ENCODE assay signal across 14 cellular contexts in the genomic region with DNA sequence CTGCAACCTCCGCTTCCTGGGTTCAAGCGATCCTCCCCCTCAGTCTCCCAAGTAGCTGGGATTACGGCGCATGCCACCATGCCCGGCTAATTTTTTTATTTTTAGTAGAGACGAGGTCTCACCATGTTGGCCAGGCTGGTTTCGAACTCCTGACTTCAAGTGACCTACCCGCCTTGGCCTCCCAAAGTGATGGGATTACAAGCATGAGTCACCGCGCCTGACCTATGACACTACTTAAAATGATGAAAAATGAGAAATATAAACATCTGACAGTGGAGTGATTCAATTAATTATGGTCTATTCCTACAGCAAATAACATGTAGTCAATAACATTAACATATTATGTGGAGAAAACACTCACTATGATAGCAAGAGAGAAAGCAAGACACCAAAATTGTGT. TPM values are rescaled to one million over a fixed set of nuclear protein-coding genes. Genes with fewer than 3 reads are reported as not detected.
DNase-seq lines count a peak whose midpoint lies in the region; ATAC-seq and TF ChIP-seq lines count a peak whose summit lies in the region.
"Had no signal": no experiment of that assay in that cellular context is flagged by ENCODE, and none has a peak within 500 bp of the region (broad histone marks: within the 10 kb centered on the region; RNA-seq: fewer than 3 reads in every experiment).

No MANE protein-coding gene starts in this region.

- H3K27ac ChIP-seq in SK-N-MC = no peak overlapping the region
- H3K27ac ChIP-seq in endodermal cell (ENCODE audit: low read depth, low read length) = no peak overlapping the region
- H3K27ac ChIP-seq: uterus had no signal

- no peak overlapping the region for H3K27ac Mint-ChIP-seq in stimulated activated naive CD8-positive, alpha-beta T cell treated with anti-CD3 and anti-CD28 coated beads, Interleukin-15, Interleukin-2, amounts not matched to agents 100 ng/mL and 50 ng/mL, for 24 hours
- peak overlapping the region in 1 of 2 donors; percentile 36 for H3K27ac Mint-ChIP-seq in stimulated activated naive CD8-positive, alpha-beta T cell treated with anti-CD3 and anti-CD28 coated beads, Interleukin-15, amount 100 ng/mL, for 72 hours
- H3K27ac Mint-ChIP-seq in endodermal cell = peak overlapping the region; percentile 55
- H3K27ac Mint-ChIP-seq: stimulated activated memory B cell treated with anti-CD40 and anti-IgM and Interleukin-4, amounts not matched to agents 10 μg/mL and 1 μg/mL and 100 μg/mL, for 72 hours had no signal

- peaks cover 35% of the 10 kb centered on the region for H3K4me1 Mint-ChIP-seq in stimulated activated naive CD8-positive, alpha-beta T cell treated with anti-CD3 and anti-CD28 coated beads, Interleukin-15, Interleukin-2, amounts not matched to agents 100 ng/mL and 50 ng/mL, for 24 hours (ENCODE audit: low read depth)
- peaks cover 38% of the 10 kb centered on the region for H3K4me1 Mint-ChIP-seq in stimulated activated naive CD8-positive, alpha-beta T cell treated with anti-CD3 and anti-CD28 coated beads, Interleukin-15, amount 100 ng/mL, for 72 hours
- peaks cover 10% of the 10 kb centered on the region for H3K4me1 Mint-ChIP-seq in endodermal cell

- peaks cover 32% of the 10 kb centered on the region for H3K36me3 Mint-ChIP-seq in stimulated activated naive CD8-positive, alpha-beta T cell treated with anti-CD3 and anti-CD28 coated beads, Interleukin-15, Interleukin-2, amounts not matched to agents 100 ng/mL and 50 ng/mL, for 24 hours (ENCODE audit: low read depth)
- H3K36me3 Mint-ChIP-seq in endodermal cell (ENCODE audit: low read depth) = peaks cover 38% of the 10 kb centered on the region

- H3K4me3 ChIP-seq in SK-N-MC = peak overlapping the region; percentile 4; the same call in 1 of the 2 replicates
- no peak overlapping the region for H3K4me3 ChIP-seq in endodermal cell (ENCODE audit: low read length)
- H3K4me3 ChIP-seq in lower leg skin (ENCODE audit: low read depth, poor library complexity, severe bottlenecking) = no peak overlapping the region
- H3K4me3 ChIP-seq: adrenal gland, uterus had no signal

- peaks cover 8% of the 10 kb centered on the region for H3K4me1 ChIP-seq in endodermal cell (ENCODE audit: control insufficient read depth, insufficient read depth, low read length)

- 96 to 97% methylated on average over 8 to 10 of the region's 10 CpGs for WGBS in endodermal cell (ENCODE audit: insufficient coverage in 1 of 2, insufficient read length in 1 of 2), 2 experiments
- 94 to 95% methylated on average over 10 of the region's 10 CpGs for WGBS in lower leg skin, 2 donors

- H3K36me3 ChIP-seq in SK-N-MC (ENCODE audit: insufficient read depth, low read length) = peaks cover 24% of the 10 kb centered on the region
- peaks cover 40% of the 10 kb centered on the region for H3K36me3 ChIP-seq in endodermal cell (ENCODE audit: control insufficient read depth, insufficient read depth, low read length)
- H3K36me3 ChIP-seq: uterus had no signal

- ATAC-seq in stimulated activated naive CD8-positive, alpha-beta T cell treated with anti-CD3 and anti-CD28 coated beads, Interleukin-15, amount 100 ng/mL, for 72 hours = no peak
- ATAC-seq in GM21529 (IDR thresholded peaks at IDR 0.05; ENCODE audit: unreplicated experiment) (no peak), HG03108 (IDR thresholded peaks at IDR 0.05; ENCODE audit: unreplicated experiment) (no peak)
- ATAC-seq: left ventricle myocardium superior; stimulated activated memory B cell treated with anti-CD40 and anti-IgM and Interleukin-4, amounts not matched to agents 10 μg/mL and 1 μg/mL and 100 μg/mL, for 72 hours had no signal

- H3K9ac ChIP-seq in SK-N-MC (ENCODE audit: insufficient read length) = no peak overlapping the region
- no peak overlapping the region for H3K9ac ChIP-seq in endodermal cell (ENCODE audit: extremely low read depth, low read length, poor library complexity, severe bottlenecking)

- peak overlapping the region; percentile 88 for H3K4me3 Mint-ChIP-seq in stimulated activated naive CD8-positive, alpha-beta T cell treated with anti-CD3 and anti-CD28 coated beads, Interleukin-15, Interleukin-2, amounts not matched to agents 100 ng/mL and 50 ng/mL, for 24 hours
- H3K4me3 Mint-ChIP-seq in stimulated activated naive CD8-positive, alpha-beta T cell treated with anti-CD3 and anti-CD28 coated beads, Interleukin-15, amount 100 ng/mL, for 72 hours = peak overlapping the region in 1 of 2 donors; percentile 91
- H3K4me3 Mint-ChIP-seq in endodermal cell = peak overlapping the region; percentile 77
- H3K4me3 Mint-ChIP-seq: stimulated activated memory B cell treated with anti-CD40 and anti-IgM and Interleukin-4, amounts not matched to agents 10 μg/mL and 1 μg/mL and 100 μg/mL, for 72 hours had no signal

- no peak for TF ChIP-seq POLR2A in lower leg skin (IDR thresholded peaks at IDR 0.05)

- DNase-seq in stimulated activated naive CD8-positive, alpha-beta T cell treated with anti-CD3 and anti-CD28 coated beads, Interleukin-15, amount 100 ng/mL, for 72 hours = no peak
- DNase-seq in SK-N-MC (ENCODE audit: low read depth, low spot score) = no peak
- DNase-seq in endodermal cell = no peak
- no peak for DNase-seq in lower leg skin (ENCODE audit: low spot score in 2 of 2)
- no peak for DNase-seq in kidney tubule cell (ENCODE audit: low spot score)
- DNase-seq: left ventricle myocardium superior, NCI-H187, NCI-H510A, uterus had no signal

- TF ChIP-seq CTCF in endodermal cell (conservative IDR thresholded peaks at IDR 0.05) = no peak
- no peak for TF ChIP-seq CTCF in lower leg skin (IDR thresholded peaks at IDR 0.05)

- H3K9me3 Mint-ChIP-seq in stimulated activated naive CD8-positive, alpha-beta T cell treated with anti-CD3 and anti-CD28 coated beads, Interleukin-15, Interleukin-2, amounts not matched to agents 100 ng/mL and 50 ng/mL, for 24 hours = no peaks in the 10 kb centered on the region
- no peaks in the 10 kb centered on the region for H3K9me3 Mint-ChIP-seq in stimulated activated naive CD8-positive, alpha-beta T cell treated with anti-CD3 and anti-CD28 coated beads, Interleukin-15, amount 100 ng/mL, for 72 hours
- H3K9me3 Mint-ChIP-seq in endodermal cell = no peaks in the 10 kb centered on the region
- H3K9me3 Mint-ChIP-seq: stimulated activated memory B cell treated with anti-CD40 and anti-IgM and Interleukin-4, amounts not matched to agents 10 μg/mL and 1 μg/mL and 100 μg/mL, for 72 hours had no signal

- H3K27me3 Mint-ChIP-seq in stimulated activated naive CD8-positive, alpha-beta T cell treated with anti-CD3 and anti-CD28 coated beads, Interleukin-15, Interleukin-2, amounts not matched to agents 100 ng/mL and 50 ng/mL, for 24 hours = no peaks in the 10 kb centered on the region
- H3K27me3 Mint-ChIP-seq in stimulated activated naive CD8-positive, alpha-beta T cell treated with anti-CD3 and anti-CD28 coated beads, Interleukin-15, amount 100 ng/mL, for 72 hours = no peaks in the 10 kb centered on the region
- H3K27me3 Mint-ChIP-seq in endodermal cell (ENCODE audit: insufficient read depth) = no peaks in the 10 kb centered on the region
- H3K27me3 Mint-ChIP-seq: stimulated activated memory B cell treated with anti-CD40 and anti-IgM and Interleukin-4, amounts not matched to agents 10 μg/mL and 1 μg/mL and 100 μg/mL, for 72 hours had no signal

- H3K27me3 ChIP-seq in endodermal cell (ENCODE audit: control insufficient read depth, insufficient read depth, low read length, poor library complexity, severe bottlenecking) = no peaks in the 10 kb centered on the region
- H3K27me3 ChIP-seq: adrenal gland, uterus had no signal

- no peaks in the 10 kb centered on the region for H3K9me3 ChIP-seq in SK-N-MC (ENCODE audit: low read depth, low read length)
- no peaks in the 10 kb centered on the region for H3K9me3 ChIP-seq in endodermal cell (ENCODE audit: control insufficient read depth, low read length)
- H3K9me3 ChIP-seq: adrenal gland, uterus had no signal

- intact Hi-C loops in lower leg skin (cut with DNase I; ENCODE audit: low total_unique reads) = no loop called here

RNA-seq across cellular contexts. Expression of a gene that starts 2.2 kb away (rescaled TPM):
- 10 to 100 TPM; 42.1 to 42.7 TPM for total RNA-seq in endodermal cell
- 46.3 TPM for polyA plus RNA-seq in endodermal cell (2013, experiment 1 of 2)
- polyA plus RNA-seq in endodermal cell (2013, experiment 2 of 2) = 42.2 TPM
- total RNA-seq in lower leg skin = 10 to 100 TPM; 40.5 to 88.4 (median 60.6) TPM

RNA-seq across cellular contexts. Expression of a gene that starts 5.7 kb away (rescaled TPM):
- total RNA-seq in endodermal cell = 10 to 100 TPM; 15.4 to 20.8 TPM
- 15.7 TPM for polyA plus RNA-seq in endodermal cell (2013, experiment 1 of 2)
- polyA plus RNA-seq in endodermal cell (2013, experiment 2 of 2) = 13.5 TPM
- 10 to 100 TPM; 10.5 to 18.6 (median 12.8) TPM for total RNA-seq in lower leg skin

RNA-seq across cellular contexts. Expression of a gene that starts 33.5 kb away (rescaled TPM):
- 10 to 100 TPM; 16.0 to 47.2 TPM for total RNA-seq in endodermal cell
- 54.6 TPM for polyA plus RNA-seq in endodermal cell (2013, experiment 1 of 2)
- 43.4 TPM for polyA plus RNA-seq in endodermal cell (2013, experiment 2 of 2)
- total RNA-seq in lower leg skin = 100 to 1,000 TPM; 104 to 169 (median 139) TPM
